Comparison of ENCODE assay signal across 22 cellular contexts in the genomic region with DNA sequence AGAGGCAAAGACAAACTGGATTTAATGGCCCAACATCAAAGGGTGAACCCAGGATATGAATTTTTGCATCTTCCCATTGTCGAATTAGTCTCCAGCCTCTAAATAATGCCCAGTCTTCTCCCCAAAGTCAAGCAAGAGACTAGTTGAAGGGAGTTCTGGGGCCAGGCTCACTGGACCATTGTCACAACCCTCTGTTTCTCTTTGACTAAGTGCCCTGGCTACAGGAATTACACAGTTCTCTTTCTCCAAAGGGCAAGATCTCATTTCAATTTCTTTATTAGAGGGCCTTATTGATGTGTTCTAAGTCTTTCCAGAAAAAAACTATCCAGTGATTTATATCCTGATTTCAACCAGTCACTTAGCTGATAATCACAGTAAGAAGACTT. TPM values are rescaled to one million over a fixed set of nuclear protein-coding genes. Genes with fewer than 3 reads are reported as not detected.
A peak's percentile ranks its signal among the peaks of the same experiment; 100 is the strongest.
DNase-seq lines count a peak whose midpoint lies in the region; ATAC-seq lines count a peak whose summit lies in the region.
"Had no signal": no experiment of that assay in that cellular context is flagged by ENCODE, and none has a peak within 500 bp of the region (broad histone marks: within the 10 kb centered on the region; RNA-seq: fewer than 3 reads in every experiment).

No MANE protein-coding gene starts in this region.

- CTCF ChIA-PET in activated CD4-positive, alpha-beta memory T cell treated with anti-CD3 and anti-CD28 coated beads for 36 hours (lab: Charles Lee) = no interaction called here

- H3K4me1 Mint-ChIP-seq in activated naive CD4-positive, alpha-beta T cell treated with anti-CD3 and anti-CD28 coated beads, Interleukin-2, amount 50 U/mL, for 24 hours = peaks cover 73% of the 10 kb centered on the region
- peaks cover 48% of the 10 kb centered on the region for H3K4me1 Mint-ChIP-seq in activated CD4-positive, alpha-beta memory T cell treated with anti-CD3 and anti-CD28 coated beads for 36 hours (ENCODE audit: low read depth)
- peaks cover 60% of the 10 kb centered on the region for H3K4me1 Mint-ChIP-seq in central memory CD8-positive, alpha-beta T cell
- H3K4me1 Mint-ChIP-seq in stimulated activated naive B cell treated with anti-CD40 and anti-IgM and Interleukin-4, amounts not matched to agents 10 μg/mL and 1 μg/mL and 100 μg/mL, for 72 hours = peaks cover 41 to 73% of the 10 kb centered on the region in 2 donors
- H3K4me1 Mint-ChIP-seq: neural crest cell had no signal

- no peak for ATAC-seq in central memory CD8-positive, alpha-beta T cell (replicated peaks; ENCODE audit: extremely low read depth, poor library complexity, severe bottlenecking)
- peak; percentile 77 to 81 for ATAC-seq in stimulated activated naive B cell treated with anti-CD40 and anti-IgM and Interleukin-4, amounts not matched to agents 10 μg/mL and 1 μg/mL and 100 μg/mL, for 72 hours (replicated peaks)
- ATAC-seq in HG03159 (IDR thresholded peaks at IDR 0.05; ENCODE audit: unreplicated experiment) = no peak

- H3K4me3 Mint-ChIP-seq in activated naive CD4-positive, alpha-beta T cell treated with anti-CD3 and anti-CD28 coated beads, Interleukin-2, amount 50 U/mL, for 24 hours = no peak overlapping the region
- H3K4me3 Mint-ChIP-seq in activated CD4-positive, alpha-beta memory T cell treated with anti-CD3 and anti-CD28 coated beads for 36 hours = no peak overlapping the region
- H3K4me3 Mint-ChIP-seq in central memory CD8-positive, alpha-beta T cell = no peak overlapping the region
- H3K4me3 Mint-ChIP-seq in stimulated activated naive B cell treated with anti-CD40 and anti-IgM and Interleukin-4, amounts not matched to agents 10 μg/mL and 1 μg/mL and 100 μg/mL, for 72 hours = peak overlapping the region; percentile 26 to 31
- H3K4me3 Mint-ChIP-seq: neural crest cell had no signal

- POLR2A ChIA-PET in activated CD4-positive, alpha-beta memory T cell treated with anti-CD3 and anti-CD28 coated beads for 36 hours (lab: Charles Lee) = no interaction called here

- H3K36me3 Mint-ChIP-seq in activated naive CD4-positive, alpha-beta T cell treated with anti-CD3 and anti-CD28 coated beads, Interleukin-2, amount 50 U/mL, for 24 hours = peaks cover 64% of the 10 kb centered on the region
- H3K36me3 Mint-ChIP-seq in activated CD4-positive, alpha-beta memory T cell treated with anti-CD3 and anti-CD28 coated beads for 36 hours = peaks cover 87% of the 10 kb centered on the region
- H3K36me3 Mint-ChIP-seq in central memory CD8-positive, alpha-beta T cell (ENCODE audit: insufficient read depth) = peaks cover 73% of the 10 kb centered on the region
- peaks cover 49 to 85% of the 10 kb centered on the region in 2 donors for H3K36me3 Mint-ChIP-seq in stimulated activated naive B cell treated with anti-CD40 and anti-IgM and Interleukin-4, amounts not matched to agents 10 μg/mL and 1 μg/mL and 100 μg/mL, for 72 hours

- intact Hi-C loops in activated CD4-positive, alpha-beta memory T cell treated with anti-CD3 and anti-CD28 coated beads for 36 hours (cut with micrococcal nuclease) = no loop called here

- H3K27me3 Mint-ChIP-seq in activated naive CD4-positive, alpha-beta T cell treated with anti-CD3 and anti-CD28 coated beads, Interleukin-2, amount 50 U/mL, for 24 hours = no peaks in the 10 kb centered on the region
- H3K27me3 Mint-ChIP-seq in activated CD4-positive, alpha-beta memory T cell treated with anti-CD3 and anti-CD28 coated beads for 36 hours = no peaks in the 10 kb centered on the region
- no peaks in the 10 kb centered on the region for H3K27me3 Mint-ChIP-seq in central memory CD8-positive, alpha-beta T cell
- no peaks in the 10 kb centered on the region for H3K27me3 Mint-ChIP-seq in stimulated activated naive B cell treated with anti-CD40 and anti-IgM and Interleukin-4, amounts not matched to agents 10 μg/mL and 1 μg/mL and 100 μg/mL, for 72 hours

- DNase-seq in activated naive CD4-positive, alpha-beta T cell treated with anti-CD3 and anti-CD28 coated beads, Interleukin-2, amount 50 U/mL, for 16 hours = no peak
- no peak for DNase-seq in activated CD4-positive, alpha-beta memory T cell treated with anti-CD3 and anti-CD28 coated beads for 36 hours
- DNase-seq in central memory CD8-positive, alpha-beta T cell (ENCODE audit: low spot score in 2 of 2) = no peak
- no peak for DNase-seq in stimulated activated naive B cell treated with anti-CD40 and anti-IgM and Interleukin-4, amounts not matched to agents 10 μg/mL and 1 μg/mL and 100 μg/mL, for 72 hours
- DNase-seq in HT-29 (ENCODE audit: low spot score) (no peak), SHP77 (lab: John Stamatoyannopoulos, UW) (no peak)
- DNase-seq: activated CD4-positive, alpha-beta T cell treated with anti-CD3 and anti-CD28 coated beads for 1 hour; activated CD8-positive, alpha-beta memory T cell treated with anti-CD3 and anti-CD28 coated beads, Interleukin-2, amount 50 U/mL, for 48 hours; activated gamma-delta T cell treated with Interleukin-2 at 50 U/mL for 16 hours; effector CD4-positive, alpha-beta T cell; HCEC 1CT; kidney; MG63; NCI-H1105 treated with DMSO at 0.1 percent for 48 hours; NCI-H2029 treated with DMSO at 0.1 percent for 48 hours; NCI-H526; Peyer's patch; stimulated activated CD4-positive, alpha-beta T cell treated with anti-CD3 and anti-CD28 coated beads, Interleukin-2, amount 100 ng/mL, for 24 hours had no signal

- no peaks in the 10 kb centered on the region for H3K9me3 Mint-ChIP-seq in activated naive CD4-positive, alpha-beta T cell treated with anti-CD3 and anti-CD28 coated beads, Interleukin-2, amount 50 U/mL, for 24 hours
- H3K9me3 Mint-ChIP-seq in activated CD4-positive, alpha-beta memory T cell treated with anti-CD3 and anti-CD28 coated beads for 36 hours = peaks cover 23% of the 10 kb centered on the region
- peaks cover 5% of the 10 kb centered on the region for H3K9me3 Mint-ChIP-seq in central memory CD8-positive, alpha-beta T cell
- peaks cover 3% of the 10 kb centered on the region in 2 donors for H3K9me3 Mint-ChIP-seq in stimulated activated naive B cell treated with anti-CD40 and anti-IgM and Interleukin-4, amounts not matched to agents 10 μg/mL and 1 μg/mL and 100 μg/mL, for 72 hours
- H3K9me3 Mint-ChIP-seq: neural crest cell had no signal

- H3K27ac Mint-ChIP-seq in activated naive CD4-positive, alpha-beta T cell treated with anti-CD3 and anti-CD28 coated beads, Interleukin-2, amount 50 U/mL, for 24 hours = peak overlapping the region; percentile 69
- H3K27ac Mint-ChIP-seq in activated CD4-positive, alpha-beta memory T cell treated with anti-CD3 and anti-CD28 coated beads for 36 hours = peak overlapping the region; percentile 49
- peak overlapping the region; percentile 64 for H3K27ac Mint-ChIP-seq in central memory CD8-positive, alpha-beta T cell (ENCODE audit: low read depth)
- H3K27ac Mint-ChIP-seq in stimulated activated naive B cell treated with anti-CD40 and anti-IgM and Interleukin-4, amounts not matched to agents 10 μg/mL and 1 μg/mL and 100 μg/mL, for 72 hours = peak overlapping the region; percentile 84

RNA-seq across cellular contexts. Expression of a gene that starts 26.5 kb away (rescaled TPM):
- 100 to 1,000 TPM; 240 to 246 TPM for total RNA-seq in activated CD4-positive, alpha-beta memory T cell treated with anti-CD3 and anti-CD28 coated beads for 36 hours
- total RNA-seq in HT-29 (2014; rRNA removed; shearing (Covaris generic)) = not detected in 2 replicates
- total RNA-seq: bronchial epithelial cell, neural crest cell had no signal

Comparison
In these comparisons a context has a peak if more than half of its experiments do, and no peak if none do; other contexts are left out.
1. H3K4me3 Mint-ChIP-seq: peak in stimulated activated naive B cell treated with anti-CD40 and anti-IgM and Interleukin-4, amounts not matched to agents 10 μg/mL and 1 μg/mL and 100 μg/mL, for 72 hours (2 of 2); none in activated naive CD4-positive, alpha-beta T cell treated with anti-CD3 and anti-CD28 coated beads, Interleukin-2, amount 50 U/mL, for 24 hours (single experiment), activated CD4-positive, alpha-beta memory T cell treated with anti-CD3 and anti-CD28 coated beads for 36 hours (single experiment) and central memory CD8-positive, alpha-beta T cell (single experiment).
2. ATAC-seq: peak in stimulated activated naive B cell treated with anti-CD40 and anti-IgM and Interleukin-4, amounts not matched to agents 10 μg/mL and 1 μg/mL and 100 μg/mL, for 72 hours (2 of 2); none in central memory CD8-positive, alpha-beta T cell (single experiment) and HG03159 (single experiment).
3. RNA of a gene that starts 26.5 kb away (total RNA-seq): 240 to 246 TPM in activated CD4-positive, alpha-beta memory T cell treated with anti-CD3 and anti-CD28 coated beads for 36 hours; not detected in HT-29; every median in the first group is over 100 times any median in the second.
4. Peak in every context shown above with its lines, with median percentiles within 50 percentile points of each other: H3K27ac Mint-ChIP-seq.